In genomic region chr7:77415822-77416620, GRCh38 we compare ENCODE assay signal across 8 cellular contexts. TPM values are rescaled to one million over a fixed set of nuclear protein-coding genes. Genes with fewer than 3 reads are reported as not detected.
DNase-seq lines count a peak whose midpoint lies in the region; ATAC-seq and TF ChIP-seq lines count a peak whose summit lies in the region.

Gene GSAP, minus strand, starts transcription at chr7:77416349. Its CDS starts 28 bp downstream, at chr7:77416321.

- TF ChIP-seq CTCF in suprapubic skin (IDR thresholded peaks at IDR 0.05): no peak

- H3K9me3 ChIP-seq in muscle layer of duodenum (ENCODE audit: control insufficient read depth in 1 of 2, low read length in 2 of 2): no peaks in the 10 kb centered on the region
- no peaks in the 10 kb centered on the region for H3K9me3 ChIP-seq in suprapubic skin

- peak; percentile 57 for ATAC-seq in HG02763 (IDR thresholded peaks at IDR 0.05; ENCODE audit: unreplicated experiment)

- TF ChIP-seq EP300 in suprapubic skin (IDR thresholded peaks at IDR 0.05): no peak

- peak within 1 kb of the TSS; percentile 68 to 88 for H3K4me3 ChIP-seq in muscle layer of duodenum (ENCODE audit: low read depth in 1 of 2, low read length in 2 of 2)
- peak within 1 kb of the TSS; percentile 71 for H3K4me3 ChIP-seq in suprapubic skin

- DNase-seq in NCI-H2107 (lab: John Stamatoyannopoulos, UW) (peak; percentile 34), NCI-H2107 treated with DMSO at 0.1 percent for 48 hours (lab: John Stamatoyannopoulos, UW; ENCODE audit: unreplicated experiment) (no peak), NCI-H226 (peak; percentile 45), activated T-cell treated with anti-CD3 and anti-CD28 coated beads for 48 hours (ENCODE audit: low read depth) (peak; percentile 21), erythroblast (lab: John Stamatoyannopoulos, UW) (peak; percentile 60 to 65), suprapubic skin (ENCODE audit: low spot score in 2 of 2) (peak in 1 of 2 donors; percentile 80)

- H3K27ac ChIP-seq in muscle layer of duodenum (ENCODE audit: low read length) (peak within 1 kb of the TSS; percentile 75), suprapubic skin (peak within 1 kb of the TSS; percentile 81)

- H3K36me3 ChIP-seq in muscle layer of duodenum (ENCODE audit: control insufficient read depth in 1 of 2, insufficient read depth in 2 of 2, low read length in 2 of 2) (no peaks in the 10 kb centered on the region), suprapubic skin (no peaks in the 10 kb centered on the region)

- WGBS in suprapubic skin: under 1% methylated on average over 29 of the region's 93 CpGs

- TF ChIP-seq POLR2A in erythroblast (IDR thresholded peaks at IDR 0.05; ENCODE audit: low read length) (no peak), suprapubic skin (IDR thresholded peaks at IDR 0.05) (no peak)

- H3K4me1 ChIP-seq in muscle layer of duodenum (ENCODE audit: control insufficient read depth in 1 of 2, insufficient read depth in 2 of 2, low read length in 2 of 2) (peaks cover 10 to 12% of the 10 kb centered on the region in 2 donors), suprapubic skin (peaks cover 11% of the 10 kb centered on the region)

- H3K27me3 ChIP-seq in muscle layer of duodenum (ENCODE audit: low read depth, low read length) (no peaks in the 10 kb centered on the region), suprapubic skin (no peaks in the 10 kb centered on the region)

RNA-seq across cellular contexts. Expression of gene GSAP, which starts in this region (rescaled TPM):
- 10 to 100 TPM; 11.8 to 52.8 (median 17.2) TPM for total RNA-seq in suprapubic skin
